9 cellular contexts compared by ENCODE assay signal in the genomic region with DNA sequence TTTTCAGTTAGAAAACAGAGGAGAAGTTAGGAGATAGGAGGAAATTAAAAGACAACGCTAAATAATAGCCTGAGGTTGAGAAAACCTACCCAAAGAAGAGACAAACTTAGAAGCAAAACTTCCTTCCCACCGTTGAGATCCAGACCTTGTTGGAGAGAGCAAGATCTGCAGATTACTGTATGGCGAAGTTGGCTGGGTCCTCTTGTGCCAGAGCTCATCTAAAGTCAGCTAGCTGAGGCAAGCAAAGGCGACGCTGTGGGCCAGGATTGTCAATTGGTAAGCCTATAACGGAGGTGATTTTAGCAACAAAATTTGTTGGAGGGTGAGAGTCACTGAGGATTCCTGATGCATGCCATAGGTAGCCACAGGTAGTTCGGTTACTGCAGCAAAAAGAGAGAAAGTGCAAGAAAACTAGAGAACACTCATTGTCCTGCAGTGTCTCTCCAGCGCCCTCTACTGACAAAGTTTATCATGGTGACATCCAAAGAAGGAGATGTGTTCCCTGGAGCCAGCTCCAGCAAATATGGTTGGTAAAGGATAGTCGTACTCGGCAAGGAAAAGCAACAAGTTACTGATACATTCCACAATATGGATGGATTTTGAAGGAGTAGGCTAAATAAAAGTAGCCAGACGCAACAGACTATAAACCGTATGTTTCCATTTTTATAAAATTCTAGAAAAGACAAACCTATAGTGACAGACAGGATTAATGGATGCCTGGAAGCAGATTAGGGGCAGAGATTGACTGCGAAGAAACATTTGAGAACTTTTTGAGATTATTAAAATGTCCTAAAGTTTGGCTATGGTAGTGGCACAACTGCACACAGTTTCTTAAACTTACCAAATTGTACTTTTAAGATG. TPM values are rescaled to one million over a fixed set of nuclear protein-coding genes. Genes with fewer than 3 reads are reported as not detected.
DNase-seq lines count a peak whose midpoint lies in the region; ATAC-seq, FAIRE-seq and TF ChIP-seq lines count a peak whose summit lies in the region.
"Had no signal": no experiment of that assay in that cellular context is flagged by ENCODE, and none has a peak within 500 bp of the region (broad histone marks: within the 10 kb centered on the region; RNA-seq: fewer than 3 reads in every experiment).

No MANE protein-coding gene starts in this region.

- peaks cover 9% of the 10 kb centered on the region for H3K9me3 Mint-ChIP-seq in neural crest cell

- ATAC-seq in HG03280 (IDR thresholded peaks at IDR 0.05; ENCODE audit: unreplicated experiment): peak; percentile 64

- H3K9me3 ChIP-seq in colonic mucosa: no peaks in the 10 kb centered on the region

- intact Hi-C loops in colonic mucosa (cut with DNase I): loop anchor here (10.0 kb wide), 1 partner anchor 241 kb away; no protein-coding TSS in a partner anchor

- no peak overlapping the region for H3K27ac Mint-ChIP-seq in neural crest cell (ENCODE audit: unreplicated experiment)

- H3K4me1 Mint-ChIP-seq in neural crest cell: no peaks in the 10 kb centered on the region

- peak; percentile 85 for DNase-seq in DMS 273 (lab: John Stamatoyannopoulos, UW; ENCODE audit: unreplicated experiment)
- no peak for DNase-seq in DMS 273 treated with DMSO at 0.1 percent for 48 hours (lab: John Stamatoyannopoulos, UW)
- DNase-seq in GM18507 (ENCODE audit: extremely low spot score, insufficient read length, low read depth): no peak
- DNase-seq in OCI-M1 (lab: John Stamatoyannopoulos, UW): peak; percentile 83
- DNase-seq in colonic mucosa: peak; percentile 48
- DNase-seq in neural crest cell (ENCODE audit: low read depth, low spot score): peak; percentile 43
- DNase-seq in NCI-H345 (lab: John Stamatoyannopoulos, UW): no peak

- H3K27ac ChIP-seq in colonic mucosa: no peak overlapping the region

- H3K36me3 ChIP-seq in colonic mucosa: no peaks in the 10 kb centered on the region

- FAIRE-seq in GM18507 (lab: Jason Lieb, UNC): peak; percentile 81
- FAIRE-seq: A204.1 had no signal

- peak; percentile 42 for TF ChIP-seq CTCF in colonic mucosa (IDR thresholded peaks at IDR 0.05)
- peak; percentile 71 for TF ChIP-seq CTCF in neural crest cell (conservative IDR thresholded peaks at IDR 0.05)

- H3K4me3 ChIP-seq in colonic mucosa: no peak overlapping the region

- H3K36me3 Mint-ChIP-seq in neural crest cell (ENCODE audit: low read depth): no peaks in the 10 kb centered on the region

- no peaks in the 10 kb centered on the region for H3K4me1 ChIP-seq in colonic mucosa

- no peak overlapping the region for H3K9ac ChIP-seq in colonic mucosa (ENCODE audit: low read depth in 2 of 2, low read length in 2 of 2)

- peaks cover 13% of the 10 kb centered on the region for H3K27me3 Mint-ChIP-seq in neural crest cell (ENCODE audit: low read depth)

- H3K4me3 Mint-ChIP-seq in neural crest cell: no peak overlapping the region

- H3K27me3 ChIP-seq in colonic mucosa: no peaks in the 10 kb centered on the region

RNA-seq across cellular contexts. Expression of gene OR5K4, which starts 9.8 kb away (rescaled TPM):
- total RNA-seq in colonic mucosa (not detected), neural crest cell (not detected in 2 replicates)

RNA-seq across cellular contexts. Expression of gene OR5K3, which starts 46.6 kb away (rescaled TPM):
- total RNA-seq in colonic mucosa (not detected), neural crest cell (not detected in 2 replicates)

Comparison
In these comparisons a context has a peak if more than half of its experiments do, and no peak if none do; other contexts are left out.
1. DNase-seq: peak in DMS 273 (single experiment), OCI-M1 (single experiment), colonic mucosa (single experiment) and neural crest cell (single experiment); none in DMS 273 treated with DMSO at 0.1 percent for 48 hours (single experiment), GM18507 (single experiment) and NCI-H345 (single experiment).